Comparison of ENCODE assay signal across 21 cellular contexts in genomic region chr4:79177388-79177787, GRCh38.
"Had no signal": no experiment of that assay in that cellular context is flagged by ENCODE, and none has a peak within 500 bp of the region (broad histone marks: within the 10 kb centered on the region; RNA-seq: fewer than 3 reads in every experiment).

No MANE protein-coding gene starts in this region.

- ATAC-seq: activated T-cell treated with anti-CD3 and anti-CD28 coated beads, Interleukin-2, amount 50 U/mL, for 72 hours; left ventricle myocardium superior; natural killer cell; upper lobe of right lung; WTC11 had no signal

- H3K4me3 ChIP-seq: stomach, thoracic aorta, upper lobe of right lung had no signal

- H3K36me3 ChIP-seq: brain microvascular endothelial cell, neutrophil, stomach, thoracic aorta, upper lobe of right lung had no signal

- H3K27ac ChIP-seq: brain microvascular endothelial cell, neutrophil, stomach, thoracic aorta, upper lobe of right lung had no signal

- H3K9me3 ChIP-seq: neutrophil, stomach, thoracic aorta, upper lobe of right lung had no signal

- H3K27me3 ChIP-seq: brain microvascular endothelial cell, neutrophil, stomach, upper lobe of right lung had no signal

- H3K4me1 ChIP-seq: upper lobe of right lung had no signal

- DNase-seq: activated CD4-positive, alpha-beta memory T cell treated with anti-CD3 and anti-CD28 coated beads, Interleukin-2, amount 10 ng/mL, durations not matched to agents 7 days and 5 days; activated CD4-positive, alpha-beta T cell treated with anti-CD3 and anti-CD28 coated beads for 4 hours; activated gamma-delta T cell; activated T-cell treated with anti-CD3 and anti-CD28 coated beads, Interleukin-2, amount 50 U/mL, for 72 hours; amygdala; brain microvascular endothelial cell; cortex of kidney; effector CD8-positive, alpha-beta T cell; foreskin fibroblast; kidney glomerular epithelial cell; left ventricle myocardium superior; mesendoderm; natural killer cell; retina; stimulated activated CD4-positive, alpha-beta T cell treated with anti-CD3 and anti-CD28 coated beads, Interleukin-12 subunit alpha, Interleukin-12 subunit beta, amount 100 ng/mL, for 4 hours; stimulated activated CD4-positive, alpha-beta T cell treated with anti-CD3 and anti-CD28 coated beads, Interleukin-2, amount 100 ng/mL, for 24 hours; stomach; upper lobe of right lung had no signal
